Comparison of ENCODE assay signal across 11 cellular contexts in genomic region chr6:52504778-52505127, GRCh38.
DNase-seq lines count a peak whose midpoint lies in the region; ATAC-seq, FAIRE-seq and TF ChIP-seq lines count a peak whose summit lies in the region.
"Had no signal": no experiment of that assay in that cellular context is flagged by ENCODE, and none has a peak within 500 bp of the region (broad histone marks: within the 10 kb centered on the region; RNA-seq: fewer than 3 reads in every experiment).

No MANE protein-coding gene starts in this region.

- H3K27me3 Mint-ChIP-seq in activated CD4-positive, alpha-beta T cell treated with anti-CD3 and anti-CD28 coated beads for 36 hours: no peaks in the 10 kb centered on the region

- TF ChIP-seq CTCF in fibroblast of lung (conservative IDR thresholded peaks at IDR 0.05 in 1 of 2, IDR thresholded peaks at IDR 0.05 in 1 of 2; ENCODE audit: low read depth in 1 of 2, low read length in 2 of 2): no peak
- no peak for TF ChIP-seq CTCF in sigmoid colon (IDR thresholded peaks at IDR 0.05)

- peaks cover 49 to 80% (median 67%) of the 10 kb centered on the region in 11 experiments for H3K36me3 ChIP-seq in BLaER1 treated with 17β-estradiol and CSF1 and Interleukin-3, amounts not matched to agents 10 nM and 100 nM
- H3K36me3 ChIP-seq in SJSA1 (peaks cover 89% of the 10 kb centered on the region), fibroblast of lung (ENCODE audit: control insufficient read depth, insufficient read depth, low read length) (peaks cover 65% of the 10 kb centered on the region), sigmoid colon (peaks cover 7 to 53% (median 29%) of the 10 kb centered on the region in 4 donors)
- H3K36me3 ChIP-seq: cardiac muscle cell had no signal

- TF ChIP-seq POLR2A in sigmoid colon (IDR thresholded peaks at IDR 0.05): no peak
- TF ChIP-seq POLR2A in GM12891 (IDR thresholded peaks at IDR 0.05; ENCODE audit: low read depth, low read length): no peak

- peak overlapping the region in 10 of 11 experiments; percentile 23 to 94 (median 59); a peak in 19 of 22 replicates for H3K27ac ChIP-seq in BLaER1 treated with 17β-estradiol and CSF1 and Interleukin-3, amounts not matched to agents 10 nM and 100 nM
- peak overlapping the region; percentile 76 for H3K27ac ChIP-seq in SJSA1
- H3K27ac ChIP-seq in fibroblast of lung (ENCODE audit: insufficient read depth, low read length): peak overlapping the region; percentile 56
- H3K27ac ChIP-seq in sigmoid colon: peak overlapping the region; percentile 56 to 72 (median 68)
- H3K27ac ChIP-seq: cardiac muscle cell had no signal

- peak overlapping the region; percentile 66 to 90 (median 83) for H3K4me2 ChIP-seq in BLaER1 treated with 17β-estradiol and CSF1 and Interleukin-3, amounts not matched to agents 10 nM and 100 nM
- H3K4me2 ChIP-seq in fibroblast of lung (ENCODE audit: extremely low read depth, insufficient read depth, low read length): no peak overlapping the region

- no peaks in the 10 kb centered on the region for H3K27me3 ChIP-seq in BLaER1 treated with 17β-estradiol and CSF1 and Interleukin-3, amounts not matched to agents 10 nM and 100 nM
- H3K27me3 ChIP-seq in SJSA1 (replicated peaks) (no peaks in the 10 kb centered on the region), fibroblast of lung (ENCODE audit: control insufficient read depth, insufficient read depth, low read length) (no peaks in the 10 kb centered on the region), sigmoid colon (no peaks in the 10 kb centered on the region)
- H3K27me3 ChIP-seq: cardiac muscle cell had no signal

- intact Hi-C loops in sigmoid colon (cut with DNase I): loop anchor here (5.0 kb wide), 1 partner anchor 93 kb away; no protein-coding TSS in a partner anchor
- intact Hi-C loops in activated CD4-positive, alpha-beta T cell treated with anti-CD3 and anti-CD28 coated beads for 36 hours (cut with DNase I, micrococcal nuclease): no loop called here

- FAIRE-seq in GM12891 (lab: Jason Lieb, UNC): no peak

- H2AFZ ChIP-seq in fibroblast of lung (ENCODE audit: low read length): no peak overlapping the region

- H3K4me3 Mint-ChIP-seq in activated CD4-positive, alpha-beta T cell treated with anti-CD3 and anti-CD28 coated beads for 36 hours: no peak overlapping the region

- ATAC-seq in HG02759 (IDR thresholded peaks at IDR 0.05; ENCODE audit: unreplicated experiment): no peak
- no peak for ATAC-seq in activated CD4-positive, alpha-beta T cell treated with anti-CD3 and anti-CD28 coated beads for 36 hours

- no peaks in the 10 kb centered on the region for H3K4me1 Mint-ChIP-seq in activated CD4-positive, alpha-beta T cell treated with anti-CD3 and anti-CD28 coated beads for 36 hours

- H3K4me1 ChIP-seq in BLaER1 treated with 17β-estradiol and CSF1 and Interleukin-3, amounts not matched to agents 10 nM and 100 nM: peaks cover 95 to 100% (median 99%) of the 10 kb centered on the region in 10 experiments
- H3K4me1 ChIP-seq in SJSA1 (replicated peaks): peaks cover 64% of the 10 kb centered on the region
- H3K4me1 ChIP-seq in fibroblast of lung (ENCODE audit: control insufficient read depth, extremely low read depth, insufficient read depth, low read length): peaks cover 41% of the 10 kb centered on the region
- H3K4me1 ChIP-seq in sigmoid colon: peaks cover 0 to 51% (median 33%) of the 10 kb centered on the region in 4 donors
- H3K4me1 ChIP-seq: Caco-2 had no signal

- 23 to 66% methylated on average over 10 of the region's 10 CpGs for WGBS in sigmoid colon, 2 donors

- DNase-seq in SJSA1 (ENCODE audit: low read depth in 1 of 2, low spot score in 2 of 2): no peak
- DNase-seq in fibroblast of lung (ENCODE audit: low read depth in 2 of 2): no peak
- DNase-seq in sigmoid colon: no peak
- no peak for DNase-seq in T-helper 9 cell
- no peak for DNase-seq in GM12891 (ENCODE audit: insufficient read length, low spot score)
- DNase-seq in activated CD4-positive, alpha-beta T cell treated with anti-CD3 and anti-CD28 coated beads for 36 hours: no peak
- DNase-seq: Caco-2, KBM-7 had no signal

- POLR2A ChIA-PET in activated CD4-positive, alpha-beta T cell treated with anti-CD3 and anti-CD28 coated beads for 36 hours (lab: Charles Lee): no interaction called here

- H3K36me3 Mint-ChIP-seq in activated CD4-positive, alpha-beta T cell treated with anti-CD3 and anti-CD28 coated beads for 36 hours (ENCODE audit: low read depth): peaks cover 16% of the 10 kb centered on the region

- no peak for TF ChIP-seq EP300 in sigmoid colon (IDR thresholded peaks at IDR 0.05)

- H3K4me3 ChIP-seq in BLaER1 treated with 17β-estradiol and CSF1 and Interleukin-3, amounts not matched to agents 10 nM and 100 nM: no peak overlapping the region; a peak in 1 of 20 replicates
- H3K4me3 ChIP-seq in SJSA1: no peak overlapping the region
- H3K4me3 ChIP-seq in fibroblast of lung (replicated peaks in 1 of 4; ENCODE audit: control extremely low read depth in 1 of 4, insufficient read depth in 1 of 4, low read depth in 3 of 4, low read length in 4 of 4): no peak overlapping the region
- no peak overlapping the region for H3K4me3 ChIP-seq in sigmoid colon
- H3K4me3 ChIP-seq: cardiac muscle cell had no signal

- H3K79me2 ChIP-seq in fibroblast of lung (ENCODE audit: control insufficient read depth, insufficient read depth, low read length): peaks cover 11% of the 10 kb centered on the region

- CTCF ChIA-PET in activated CD4-positive, alpha-beta T cell treated with anti-CD3 and anti-CD28 coated beads for 36 hours (lab: Charles Lee): no interaction called here

- H3K9me3 Mint-ChIP-seq in activated CD4-positive, alpha-beta T cell treated with anti-CD3 and anti-CD28 coated beads for 36 hours (ENCODE audit: low read depth): no peaks in the 10 kb centered on the region

- H3K9me3 ChIP-seq in BLaER1 treated with 17β-estradiol and CSF1 and Interleukin-3, amounts not matched to agents 10 nM and 100 nM (replicated peaks in 1 of 11): no peaks in the 10 kb centered on the region
- H3K9me3 ChIP-seq in SJSA1 (replicated peaks) (no peaks in the 10 kb centered on the region), fibroblast of lung (ENCODE audit: control insufficient read depth, insufficient read depth, low read depth, low read length) (no peaks in the 10 kb centered on the region), sigmoid colon (no peaks in the 10 kb centered on the region)
- H3K9me3 ChIP-seq: Caco-2 had no signal

- peaks cover 0 to 36% (median 0%) of the 10 kb centered on the region in 11 experiments; a peak in 3 of 22 replicates for H4K20me1 ChIP-seq in BLaER1 treated with 17β-estradiol and CSF1 and Interleukin-3, amounts not matched to agents 10 nM and 100 nM
- H4K20me1 ChIP-seq in fibroblast of lung (ENCODE audit: control insufficient read depth, extremely low read depth, insufficient read depth, low read length): no peaks in the 10 kb centered on the region

- no peak overlapping the region for H3K27ac Mint-ChIP-seq in activated CD4-positive, alpha-beta T cell treated with anti-CD3 and anti-CD28 coated beads for 36 hours

- peak overlapping the region in 7 of 11 experiments; percentile 17 to 65 (median 39); a peak in 7 of 22 replicates for H3K9ac ChIP-seq in BLaER1 treated with 17β-estradiol and CSF1 and Interleukin-3, amounts not matched to agents 10 nM and 100 nM
- H3K9ac ChIP-seq in fibroblast of lung (ENCODE audit: insufficient read depth, low read length): no peak overlapping the region

TF ChIP-seq in GM12891, 5 proteins besides CTCF, POLR2A, EP300 and RAD21:
- TF ChIP-seq TAF1 (IDR thresholded peaks at IDR 0.05; ENCODE audit: low read depth, low read length) (no peak), SPI1 (IDR thresholded peaks at IDR 0.05; ENCODE audit: low read depth, low read length) (no peak), POLR2AphosphoS5 (IDR thresholded peaks at IDR 0.05; ENCODE audit: low read depth, low read length) (no peak), POU2F2 (IDR thresholded peaks at IDR 0.05; ENCODE audit: low read depth, low read length) (no peak), PAX5 (IDR thresholded peaks at IDR 0.05; ENCODE audit: insufficient read depth, low read length, severe bottlenecking) (no peak)
